10 cellular contexts compared by ENCODE assay signal in the genomic region with DNA sequence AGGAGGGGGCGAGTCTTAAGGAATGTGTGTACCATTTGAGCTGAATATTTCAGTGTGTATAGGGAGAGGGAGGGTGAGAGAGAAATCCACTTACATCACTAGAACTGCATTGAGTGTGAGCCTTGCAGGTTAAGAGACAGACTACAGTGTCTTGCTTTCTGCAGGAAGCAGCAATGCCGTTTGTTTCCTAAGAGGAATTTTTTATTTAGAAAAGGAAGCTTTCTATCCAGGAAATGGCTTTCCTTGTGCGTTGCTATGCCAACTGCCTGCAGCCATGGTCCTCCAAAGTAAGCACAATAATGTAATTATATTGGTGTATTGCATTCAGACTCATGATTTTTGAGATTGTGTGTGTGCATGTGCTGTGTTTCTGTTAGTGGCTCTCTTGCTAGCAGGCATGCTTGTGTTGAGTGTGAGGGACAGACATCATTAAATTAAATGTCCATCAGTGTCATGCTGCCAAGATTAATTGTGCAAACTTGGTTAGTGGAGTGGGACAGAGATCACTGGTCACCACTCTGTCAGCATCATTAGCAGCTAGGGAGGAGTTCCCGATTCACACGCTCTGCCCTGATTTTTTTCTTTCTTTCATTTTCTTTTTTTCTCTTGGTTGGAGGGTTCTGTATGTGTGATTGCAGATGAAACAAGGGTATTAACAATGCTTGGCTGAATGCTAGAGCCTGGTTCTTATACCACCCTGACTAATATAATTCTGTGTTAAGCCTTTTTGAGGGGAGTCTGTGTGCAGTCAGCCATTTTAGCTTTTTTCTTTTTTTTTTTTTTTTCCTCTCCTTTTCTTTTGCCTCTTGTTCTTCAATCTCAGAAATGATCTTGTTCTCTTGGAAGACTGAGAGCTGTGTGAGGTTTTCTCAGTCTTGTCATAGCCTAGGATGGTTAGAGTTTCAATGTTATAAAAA.
DNase-seq lines count a peak whose midpoint lies in the region; ATAC-seq and TF ChIP-seq lines count a peak whose summit lies in the region.
"Had no signal": no experiment of that assay in that cellular context is flagged by ENCODE, and none has a peak within 500 bp of the region (broad histone marks: within the 10 kb centered on the region; RNA-seq: fewer than 3 reads in every experiment).

No MANE protein-coding gene starts in this region.

- no peaks in the 10 kb centered on the region for H3K36me3 ChIP-seq in adrenal gland (replicated peaks in 1 of 2)

- no peak for TF ChIP-seq CTCF in adrenal gland (IDR thresholded peaks at IDR 0.05)

- H3K27me3 ChIP-seq in adrenal gland: no peaks in the 10 kb centered on the region

- intact Hi-C loops in adrenal gland (cut with DNase I): no loop called here

- peaks cover 3 to 44% of the 10 kb centered on the region in 2 donors for H3K4me1 ChIP-seq in adrenal gland (replicated peaks in 1 of 2)

- DNase-seq in adrenal gland (peak in 1 of 7 donors; percentile 66), kidney tubule cell (ENCODE audit: low spot score) (peak; percentile 34), Kasumi-1 (lab: John Stamatoyannopoulos, UW) (no peak), NCI-H1092 (lab: John Stamatoyannopoulos, UW) (no peak)
- DNase-seq: activated CD4-positive, CD25-positive, alpha-beta regulatory T cell treated with anti-CD3 and anti-CD28 coated beads, Interleukin-2, amount 50 U/mL, for 72 hours; NCI-H1048; stimulated activated CD4-positive, alpha-beta T cell treated with anti-CD3 and anti-CD28 coated beads, Interleukin-1b, Interleukin-23, amount 100 ng/mL, for 48 hours had no signal

- WGBS in adrenal gland, 4 donors: 22 to 33% (median 29%) methylated on average over 5 of the region's 5 CpGs

- H3K27ac ChIP-seq in adrenal gland: peak overlapping the region in 3 of 5 donors; percentile 27 to 60 (median 52)
- H3K27ac ChIP-seq in temporal lobe (ENCODE audit: low read depth, low read length): peak overlapping the region; percentile 76

- TF ChIP-seq POLR2A in adrenal gland (IDR thresholded peaks at IDR 0.05): peak; percentile 12 to 13

- no peaks in the 10 kb centered on the region for H3K9me3 ChIP-seq in adrenal gland (replicated peaks in 1 of 3)

- ATAC-seq in GM21723 (IDR thresholded peaks at IDR 0.05; ENCODE audit: unreplicated experiment) (peak; percentile 47), HG02642 (IDR thresholded peaks at IDR 0.05; ENCODE audit: poor library complexity, unreplicated experiment) (no peak)

- H3K4me3 ChIP-seq in adrenal gland: peak overlapping the region in 2 of 4 donors; percentile 20 to 46
